Comparison of ENCODE assay signal across 11 cellular contexts in genomic region chr16:87350681-87351319, GRCh38. TPM values are rescaled to one million over a fixed set of nuclear protein-coding genes. Genes with fewer than 3 reads are reported as not detected.
DNase-seq lines count a peak whose midpoint lies in the region; TF ChIP-seq lines count a peak whose summit lies in the region.
"Had no signal": no experiment of that assay in that cellular context is flagged by ENCODE, and none has a peak within 500 bp of the region (broad histone marks: within the 10 kb centered on the region; RNA-seq: fewer than 3 reads in every experiment).

No MANE protein-coding gene starts in this region.

- intact Hi-C loops in ovary (cut with DNase I), result no loop called here

- H3K4me3 ChIP-seq in fibroblast of pulmonary artery (replicated peaks; ENCODE audit: low read depth, low read length), result no peak overlapping the region
- H3K4me3 ChIP-seq in osteoblast (ENCODE audit: insufficient read depth, low read length), result peak overlapping the region; percentile 47
- H3K4me3 ChIP-seq in ovary, result no peak overlapping the region

- H3K4me1 ChIP-seq in osteoblast (ENCODE audit: insufficient read depth, low read length) (peaks cover 7% of the 10 kb centered on the region), ovary (ENCODE audit: insufficient read depth) (peaks cover under 1% of the 10 kb centered on the region)
- H3K4me1 ChIP-seq: foreskin keratinocyte had no signal

- no peaks in the 10 kb centered on the region for H3K9me3 Mint-ChIP-seq in activated CD4-positive, alpha-beta T cell treated with anti-CD3 and anti-CD28 coated beads, Interleukin-2, amount 10 ng/mL, durations not matched to agents 7 days and 5 days

- no peaks in the 10 kb centered on the region for H3K27me3 Mint-ChIP-seq in activated CD4-positive, alpha-beta T cell treated with anti-CD3 and anti-CD28 coated beads, Interleukin-2, amount 10 ng/mL, durations not matched to agents 7 days and 5 days
- H3K27me3 Mint-ChIP-seq: activated CD4-positive, alpha-beta T cell treated with anti-CD3 and anti-CD28 coated beads for 36 hours had no signal

- no peak overlapping the region for H3K27ac Mint-ChIP-seq in activated CD4-positive, alpha-beta T cell treated with anti-CD3 and anti-CD28 coated beads, Interleukin-2, amount 10 ng/mL, durations not matched to agents 7 days and 5 days
- H3K27ac Mint-ChIP-seq: activated CD4-positive, alpha-beta T cell treated with anti-CD3 and anti-CD28 coated beads for 36 hours had no signal

- H3K79me2 ChIP-seq in osteoblast (ENCODE audit: insufficient read depth, low read length), result peaks cover 35% of the 10 kb centered on the region

- H3K4me3 Mint-ChIP-seq in activated CD4-positive, alpha-beta T cell treated with anti-CD3 and anti-CD28 coated beads, Interleukin-2, amount 10 ng/mL, durations not matched to agents 7 days and 5 days, result no peak overlapping the region
- H3K4me3 Mint-ChIP-seq: activated CD4-positive, alpha-beta T cell treated with anti-CD3 and anti-CD28 coated beads for 36 hours had no signal

- CTCF ChIA-PET in activated CD4-positive, alpha-beta T cell treated with anti-CD3 and anti-CD28 coated beads, Interleukin-2, amount 10 ng/mL, durations not matched to agents 7 days and 5 days (lab: Charles Lee), result no interaction called here

- H3K27me3 ChIP-seq in osteoblast (ENCODE audit: insufficient read depth, low read length) (no peaks in the 10 kb centered on the region), ovary (no peaks in the 10 kb centered on the region)
- H3K27me3 ChIP-seq: foreskin keratinocyte had no signal

- TF ChIP-seq CTCF in fibroblast of pulmonary artery (IDR thresholded peaks at IDR 0.05; ENCODE audit: low read length, missing control alignments) (no peak), osteoblast (IDR thresholded peaks at IDR 0.05; ENCODE audit: extremely low read depth, low read depth, low read length) (no peak), ovary (IDR thresholded peaks at IDR 0.05) (no peak)

- H4K20me1 ChIP-seq in osteoblast (ENCODE audit: insufficient read depth, low read length), result peaks cover 24% of the 10 kb centered on the region

- H3K36me3 Mint-ChIP-seq in activated CD4-positive, alpha-beta T cell treated with anti-CD3 and anti-CD28 coated beads, Interleukin-2, amount 10 ng/mL, durations not matched to agents 7 days and 5 days (ENCODE audit: low read depth), result peaks cover 15% of the 10 kb centered on the region

- peaks cover 6% of the 10 kb centered on the region for H3K4me1 Mint-ChIP-seq in activated CD4-positive, alpha-beta T cell treated with anti-CD3 and anti-CD28 coated beads, Interleukin-2, amount 10 ng/mL, durations not matched to agents 7 days and 5 days

- peak overlapping the region; percentile 69 for H3K4me2 ChIP-seq in osteoblast (ENCODE audit: insufficient read depth, low read length)

- 55 to 71% (median 59%) methylated on average over 23 of the region's 23 CpGs for WGBS in ovary, 3 donors

- peak; percentile 81 for DNase-seq in AG20443 (ENCODE audit: low spot score)
- peak; percentile 60 for DNase-seq in NCI-H524 treated with DMSO at 0.1 percent for 48 hours (lab: John Stamatoyannopoulos, UW)
- peak; percentile 18 for DNase-seq in fibroblast of pulmonary artery (ENCODE audit: low read depth)
- peak; percentile 82 for DNase-seq in osteoblast (ENCODE audit: insufficient read length, low spot score, missing footprints)
- DNase-seq in activated CD4-positive, alpha-beta T cell treated with anti-CD3 and anti-CD28 coated beads, Interleukin-2, amount 10 ng/mL, durations not matched to agents 7 days and 5 days, result no peak
- no peak for DNase-seq in ovary
- DNase-seq in T-helper 9 cell, result no peak
- DNase-seq in activated gamma-delta T cell (lab: John Stamatoyannopoulos, UW), result no peak
- DNase-seq: activated CD4-positive, alpha-beta T cell treated with anti-CD3 and anti-CD28 coated beads for 36 hours; foreskin keratinocyte; stimulated activated CD8-positive, alpha-beta memory T cell treated with anti-CD3 and anti-CD28 coated beads, Interleukin-4, amount 100 ng/mL, for 48 hours had no signal

- no peak for TF ChIP-seq EP300 in ovary (IDR thresholded peaks at IDR 0.05)

- no peak for TF ChIP-seq POLR2A in ovary (IDR thresholded peaks at IDR 0.05)

- peak overlapping the region; percentile 29 for H3K27ac ChIP-seq in osteoblast (ENCODE audit: low read depth, low read length)
- H3K27ac ChIP-seq in ovary, result no peak overlapping the region
- H3K27ac ChIP-seq: foreskin keratinocyte had no signal

- no peaks in the 10 kb centered on the region for H3K9me3 ChIP-seq in osteoblast (ENCODE audit: low read depth, low read length)
- H3K9me3 ChIP-seq in ovary, result no peaks in the 10 kb centered on the region

- no peak overlapping the region for H2AFZ ChIP-seq in osteoblast (ENCODE audit: low read length)

- H3K36me3 ChIP-seq in osteoblast (ENCODE audit: insufficient read depth, low read length) (peaks cover 14% of the 10 kb centered on the region), ovary (no peaks in the 10 kb centered on the region)

- POLR2A ChIA-PET in activated CD4-positive, alpha-beta T cell treated with anti-CD3 and anti-CD28 coated beads, Interleukin-2, amount 10 ng/mL, durations not matched to agents 7 days and 5 days (lab: Charles Lee), result no interaction called here

RNA-seq across cellular contexts. Expression of gene FBXO31, which starts 32.8 kb away (rescaled TPM):
- total RNA-seq in osteoblast (31.2 and 33.3 TPM in 2 replicates), ovary (10 to 100 TPM; 54.1 to 74.5 (median 61.2) TPM)
- total RNA-seq in activated CD4-positive, alpha-beta T cell treated with anti-CD3 and anti-CD28 coated beads, Interleukin-2, amount 10 ng/mL, durations not matched to agents 7 days and 5 days, result 10 to 100 TPM; 27.4 to 30.6 TPM
- polyA plus RNA-seq in ovary, result 10 to 100 TPM; 25.0 to 39.8 TPM

RNA-seq across cellular contexts. Expression of gene C16orf95, which starts 33.6 kb away (rescaled TPM):
- 4.0 and 4.4 TPM in 2 replicates for total RNA-seq in osteoblast
- 1 to 10 TPM; 7.3 to 9.2 TPM for total RNA-seq in activated CD4-positive, alpha-beta T cell treated with anti-CD3 and anti-CD28 coated beads, Interleukin-2, amount 10 ng/mL, durations not matched to agents 7 days and 5 days
- total RNA-seq in ovary, result 1 to 10 TPM; 1.0 to 6.1 (median 2.8) TPM
- polyA plus RNA-seq in ovary, result 1 to 10 TPM; 1.6 to 2.7 TPM

RNA-seq across cellular contexts. Expression of gene MAP1LC3B, which starts 41.3 kb away (rescaled TPM):
- 44.5 and 62.5 TPM in 2 replicates for total RNA-seq in osteoblast
- total RNA-seq in activated CD4-positive, alpha-beta T cell treated with anti-CD3 and anti-CD28 coated beads, Interleukin-2, amount 10 ng/mL, durations not matched to agents 7 days and 5 days, result 10 to 100 TPM; 50.5 to 55.4 TPM
- 10 to 100 TPM; 32.9 to 54.6 (median 42.9) TPM for total RNA-seq in ovary
- polyA plus RNA-seq in ovary, result 100 to 1,000 TPM in 1 of 2 donors, 10 to 100 TPM in 1; 47.9 to 110 TPM

Comparison
In these comparisons a context has a peak if more than half of its experiments do, and no peak if none do; other contexts are left out.
1. DNase-seq: peak in AG20443 (single experiment), NCI-H524 treated with DMSO at 0.1 percent for 48 hours (single experiment), fibroblast of pulmonary artery (single experiment) and osteoblast (single experiment); none in activated CD4-positive, alpha-beta T cell treated with anti-CD3 and anti-CD28 coated beads, Interleukin-2, amount 10 ng/mL, durations not matched to agents 7 days and 5 days (single experiment), ovary (0 of 5), T-helper 9 cell (single experiment) and activated gamma-delta T cell (single experiment).